ENCODE assay signal across 20 cellular contexts in genomic region chr1:8899046-8899445, GRCh38. TPM values are rescaled to one million over a fixed set of nuclear protein-coding genes. Genes with fewer than 3 reads are reported as not detected.
DNase-seq lines count a peak whose midpoint lies in the region; ATAC-seq and TF ChIP-seq lines count a peak whose summit lies in the region.
"Had no signal": no experiment of that assay in that cellular context is flagged by ENCODE, and none has a peak within 500 bp of the region (broad histone marks: within the 10 kb centered on the region; RNA-seq: fewer than 3 reads in every experiment).

No MANE protein-coding gene starts in this region.

- TF ChIP-seq CTCF in Panc1 (IDR thresholded peaks at IDR 0.05) = no peak
- no peak for TF ChIP-seq CTCF in CD8-positive, alpha-beta T cell (IDR thresholded peaks at IDR 0.05)

- no peak for DNase-seq in activated naive CD4-positive, alpha-beta T cell treated with anti-CD3 and anti-CD28 coated beads, Interleukin-2, amount 10 ng/mL, durations not matched to agents 7 days and 5 days
- no peak for DNase-seq in activated naive CD4-positive, alpha-beta T cell treated with anti-CD3 and anti-CD28 coated beads, Interleukin-2, amount 50 U/mL, for 16 hours
- DNase-seq in Panc1 (ENCODE audit: low read depth, low spot score) (no peak), trophoblast cell (no peak)
- DNase-seq in activated naive CD8-positive, alpha-beta T cell treated with anti-CD3 and anti-CD28 coated beads for 36 hours = no peak
- no peak for DNase-seq in CD8-positive, alpha-beta T cell
- DNase-seq: DMS79, left lung, MG63, midbrain, NCI-H1436, NCI-H2171 treated with DMSO at 0.1 percent for 48 hours, SHP77 treated with DMSO at 0.1 percent for 48 hours, stomach, upper lobe of left lung had no signal

- no peak overlapping the region for H3K4ac ChIP-seq in trophoblast cell (ENCODE audit: low read depth, low read length)

- no peak overlapping the region for H3K9ac ChIP-seq in trophoblast cell (ENCODE audit: low read length)
- H3K9ac ChIP-seq: neural progenitor cell had no signal

- no CpG with 5 or more reads among the region's 7 CpGs for WGBS in trophoblast cell (ENCODE audit: extremely low coverage, insufficient coverage, insufficient read length)

- H2BK5ac ChIP-seq in trophoblast cell (ENCODE audit: low read depth, low read length, poor library complexity) = no peak overlapping the region

- H3K14ac ChIP-seq in trophoblast cell (ENCODE audit: low read length) = no peak overlapping the region

- peaks cover 31% of the 10 kb centered on the region for H3K36me3 Mint-ChIP-seq in activated naive CD4-positive, alpha-beta T cell treated with anti-CD3 and anti-CD28 coated beads, Interleukin-2, amount 10 ng/mL, durations not matched to agents 7 days and 5 days
- peaks cover 23% of the 10 kb centered on the region for H3K36me3 Mint-ChIP-seq in activated naive CD8-positive, alpha-beta T cell treated with anti-CD3 and anti-CD28 coated beads for 36 hours
- H3K36me3 Mint-ChIP-seq in CD8-positive, alpha-beta T cell = peaks cover 5% of the 10 kb centered on the region
- H3K36me3 Mint-ChIP-seq: neural progenitor cell had no signal

- no peak for ATAC-seq in Panc1
- ATAC-seq in HG02642 (IDR thresholded peaks at IDR 0.05; ENCODE audit: poor library complexity, unreplicated experiment) = no peak
- ATAC-seq in GM19452 (IDR thresholded peaks at IDR 0.05; ENCODE audit: unreplicated experiment) = no peak
- no peak for ATAC-seq in CD8-positive, alpha-beta T cell

- H3K27me3 ChIP-seq in Panc1 (ENCODE audit: control insufficient read depth, insufficient read depth, low read length) (no peaks in the 10 kb centered on the region), trophoblast cell (ENCODE audit: insufficient read depth, low read length) (no peaks in the 10 kb centered on the region)
- no peaks in the 10 kb centered on the region for H3K27me3 ChIP-seq in CD8-positive, alpha-beta T cell (ENCODE audit: insufficient read depth, low read length)
- H3K27me3 ChIP-seq: left lung, MG63, neural progenitor cell, stomach, upper lobe of left lung had no signal

- H2BK120ac ChIP-seq in trophoblast cell (ENCODE audit: insufficient read depth, low read length, poor library complexity) = no peak overlapping the region

- CTCF ChIA-PET in activated naive CD4-positive, alpha-beta T cell treated with anti-CD3 and anti-CD28 coated beads, Interleukin-2, amount 10 ng/mL, durations not matched to agents 7 days and 5 days (lab: Charles Lee) = interaction anchor here (1.1 to 1.2 kb wide), 2 partner anchors 19 to 106 kb away, joined by 6 to 7 read pairs; no protein-coding TSS in a partner anchor
- CTCF ChIA-PET in Panc1 (lab: Charles Lee) = interaction anchor here (0.6 kb wide), 1 partner anchor 36 kb away, joined by 3 read pairs; no protein-coding TSS in a partner anchor
- CTCF ChIA-PET in CD8-positive, alpha-beta T cell (lab: Charles Lee) = interaction anchor here (1.5 kb wide), 2 partner anchors 9 to 40 kb away, joined by 3 to 5 read pairs; no protein-coding TSS in a partner anchor

- intact Hi-C loops in Panc1 (cut with micrococcal nuclease; ENCODE audit: unreplicated experiment) = no loop called here
- intact Hi-C loops in CD8-positive, alpha-beta T cell (cut with DNase I, micrococcal nuclease) = no loop called here

- H3K4me2 ChIP-seq in trophoblast cell (ENCODE audit: low read length) = no peak overlapping the region
- H3K4me2 ChIP-seq: neural progenitor cell had no signal

- H3K27ac ChIP-seq in Panc1 (ENCODE audit: low read length) (peak overlapping the region; percentile 58), trophoblast cell (ENCODE audit: low read depth, low read length) (no peak overlapping the region)
- H3K27ac ChIP-seq in CD8-positive, alpha-beta T cell (ENCODE audit: low read depth, low read length) = no peak overlapping the region
- H3K27ac ChIP-seq: neural progenitor cell, upper lobe of left lung had no signal

- H3K27ac Mint-ChIP-seq in activated naive CD4-positive, alpha-beta T cell treated with anti-CD3 and anti-CD28 coated beads, Interleukin-2, amount 10 ng/mL, durations not matched to agents 7 days and 5 days = peak overlapping the region; percentile 98
- H3K27ac Mint-ChIP-seq in activated naive CD8-positive, alpha-beta T cell treated with anti-CD3 and anti-CD28 coated beads for 36 hours = peak overlapping the region; percentile 98
- H3K27ac Mint-ChIP-seq in CD8-positive, alpha-beta T cell = no peak overlapping the region

- H3K4me3 ChIP-seq in Panc1 (ENCODE audit: low read depth in 2 of 2, low read length in 2 of 2) (no peak overlapping the region), trophoblast cell (ENCODE audit: low read depth, low read length) (no peak overlapping the region)
- H3K4me3 ChIP-seq in CD8-positive, alpha-beta T cell (ENCODE audit: low read depth, low read length) = no peak overlapping the region
- H3K4me3 ChIP-seq: GM12878, left lung, MG63, neural progenitor cell, stomach, upper lobe of left lung had no signal

- no peak overlapping the region for H3K18ac ChIP-seq in trophoblast cell (ENCODE audit: low read length)

- no peak overlapping the region for H2AK5ac ChIP-seq in trophoblast cell (ENCODE audit: low read length)

- no peaks in the 10 kb centered on the region for H3K79me2 ChIP-seq in trophoblast cell (ENCODE audit: control insufficient read depth, insufficient read depth, low read length, poor library complexity)

- no peak overlapping the region for H4K12ac ChIP-seq in trophoblast cell (ENCODE audit: low read depth, low read length)

- H3K36me3 ChIP-seq in Panc1 (ENCODE audit: control insufficient read depth, insufficient read depth, low read length) (no peaks in the 10 kb centered on the region), trophoblast cell (ENCODE audit: control insufficient read depth in 1 of 2, insufficient read depth in 2 of 2, low read length in 2 of 2) (no peaks in the 10 kb centered on the region)
- H3K36me3 ChIP-seq in CD8-positive, alpha-beta T cell (ENCODE audit: insufficient read depth, low read length) = no peaks in the 10 kb centered on the region
- H3K36me3 ChIP-seq: left lung, MG63, neural progenitor cell, stomach, upper lobe of left lung had no signal

- in situ Hi-C loops in Panc1 (cut with HindIII; ENCODE audit: low pct_unique_long_range_greater_than_20kb, low sequenced_read_pairs) = no loop called here

- H2AFZ ChIP-seq in trophoblast cell (ENCODE audit: insufficient read depth, low read length, poor library complexity) = no peak overlapping the region
- H2AFZ ChIP-seq: neural progenitor cell had no signal

- no peak overlapping the region for H3K23ac ChIP-seq in trophoblast cell (ENCODE audit: low read length)

- H4K8ac ChIP-seq in trophoblast cell (ENCODE audit: low read depth, low read length) = no peak overlapping the region

- H4K91ac ChIP-seq in trophoblast cell (ENCODE audit: low read depth, low read length) = peak overlapping the region; percentile 56

- no TSS peak for BruUV-seq in Panc1 (replicated peaks; lab: Mats Ljungman, UMichigan)

- H3K9me3 Mint-ChIP-seq in activated naive CD4-positive, alpha-beta T cell treated with anti-CD3 and anti-CD28 coated beads, Interleukin-2, amount 10 ng/mL, durations not matched to agents 7 days and 5 days = peaks cover 8% of the 10 kb centered on the region
- peaks cover 7% of the 10 kb centered on the region for H3K9me3 Mint-ChIP-seq in activated naive CD8-positive, alpha-beta T cell treated with anti-CD3 and anti-CD28 coated beads for 36 hours
- no peaks in the 10 kb centered on the region for H3K9me3 Mint-ChIP-seq in CD8-positive, alpha-beta T cell

- peaks cover 11% of the 10 kb centered on the region for H3K79me1 ChIP-seq in trophoblast cell (ENCODE audit: low read length)

- H3K9me3 ChIP-seq in Panc1 (ENCODE audit: control insufficient read depth, insufficient read depth, low read depth, low read length) = no peaks in the 10 kb centered on the region
- no peaks in the 10 kb centered on the region for H3K9me3 ChIP-seq in trophoblast cell (ENCODE audit: insufficient read depth, low read depth, low read length)
- no peaks in the 10 kb centered on the region for H3K9me3 ChIP-seq in CD8-positive, alpha-beta T cell (ENCODE audit: low read length)
- H3K9me3 ChIP-seq: MG63, stomach, upper lobe of left lung had no signal

- peaks cover 50% of the 10 kb centered on the region for H3K4me1 Mint-ChIP-seq in activated naive CD4-positive, alpha-beta T cell treated with anti-CD3 and anti-CD28 coated beads, Interleukin-2, amount 10 ng/mL, durations not matched to agents 7 days and 5 days
- peaks cover 45% of the 10 kb centered on the region for H3K4me1 Mint-ChIP-seq in activated naive CD8-positive, alpha-beta T cell treated with anti-CD3 and anti-CD28 coated beads for 36 hours
- peaks cover 33% of the 10 kb centered on the region for H3K4me1 Mint-ChIP-seq in CD8-positive, alpha-beta T cell (ENCODE audit: low read depth)

- POLR2A ChIA-PET in Panc1 (lab: Charles Lee) = interaction anchor here (0.6 to 0.7 kb wide), 2 partner anchors 33 to 138 kb away, joined by 3 to 4 read pairs; no protein-coding TSS in a partner anchor
- POLR2A ChIA-PET in CD8-positive, alpha-beta T cell (lab: Charles Lee) = interaction anchor here (0.8 to 1.5 kb wide), 2 partner anchors 12 to 21 kb away, joined by 3 to 4 read pairs; partner anchors contain the start of gene ENO1

- peaks cover 17% of the 10 kb centered on the region for H3K4me1 ChIP-seq in Panc1 (ENCODE audit: control insufficient read depth, insufficient read depth, low read length)
- H3K4me1 ChIP-seq in trophoblast cell (ENCODE audit: control insufficient read depth in 1 of 2, insufficient read depth in 2 of 2, low read length in 2 of 2) = peaks cover 8 to 17% of the 10 kb centered on the region in 2 experiments
- H3K4me1 ChIP-seq in CD8-positive, alpha-beta T cell (ENCODE audit: insufficient read depth, low read length) = peaks cover 24% of the 10 kb centered on the region
- H3K4me1 ChIP-seq: neural progenitor cell had no signal

- H3K27me3 Mint-ChIP-seq in activated naive CD4-positive, alpha-beta T cell treated with anti-CD3 and anti-CD28 coated beads, Interleukin-2, amount 10 ng/mL, durations not matched to agents 7 days and 5 days = no peaks in the 10 kb centered on the region
- H3K27me3 Mint-ChIP-seq in activated naive CD8-positive, alpha-beta T cell treated with anti-CD3 and anti-CD28 coated beads for 36 hours = no peaks in the 10 kb centered on the region
- no peaks in the 10 kb centered on the region for H3K27me3 Mint-ChIP-seq in CD8-positive, alpha-beta T cell (ENCODE audit: low read depth)
- H3K27me3 Mint-ChIP-seq: progenitor cell of endocrine pancreas had no signal

- peak overlapping the region; percentile 59 for H2BK12ac ChIP-seq in trophoblast cell (ENCODE audit: low read length)

- no peak overlapping the region for H3K4me3 Mint-ChIP-seq in activated naive CD4-positive, alpha-beta T cell treated with anti-CD3 and anti-CD28 coated beads, Interleukin-2, amount 10 ng/mL, durations not matched to agents 7 days and 5 days
- H3K4me3 Mint-ChIP-seq in activated naive CD8-positive, alpha-beta T cell treated with anti-CD3 and anti-CD28 coated beads for 36 hours = no peak overlapping the region
- H3K4me3 Mint-ChIP-seq in CD8-positive, alpha-beta T cell = no peak overlapping the region
- H3K4me3 Mint-ChIP-seq: neural progenitor cell had no signal

RNA-seq across cellular contexts. Expression of gene ENO1, which starts 20.6 kb away (rescaled TPM):
- 2,480 TPM for total RNA-seq in Panc1 (2021; ENCODE audit: unreplicated experiment)
- polyA plus RNA-seq in Panc1 (2012; ENCODE audit: insufficient read length) = 3,248 TPM
- total RNA-seq in activated naive CD8-positive, alpha-beta T cell treated with anti-CD3 and anti-CD28 coated beads for 36 hours = 1,000 to 10,000 TPM; 3,744 to 3,761 TPM
- 854 and 880 TPM in 2 replicates for polyA plus RNA-seq in trophoblast cell (2013)
- total RNA-seq in CD8-positive, alpha-beta T cell = 100 to 1,000 TPM; 130 to 136 TPM

RNA-seq across cellular contexts. Expression of gene CA6, which starts 46.6 kb away (rescaled TPM):
- total RNA-seq in Panc1 (2021; ENCODE audit: unreplicated experiment) = not detected
- polyA plus RNA-seq in Panc1 (2012; ENCODE audit: insufficient read length) = 0.15 TPM
- total RNA-seq in activated naive CD8-positive, alpha-beta T cell treated with anti-CD3 and anti-CD28 coated beads for 36 hours = 10 to 100 TPM; 12.3 to 13.7 TPM
- polyA plus RNA-seq in trophoblast cell (2013) = 0.05 and 0.06 TPM in 2 replicates
- total RNA-seq in CD8-positive, alpha-beta T cell = 1 to 10 TPM; 1.6 to 2.4 TPM
- total RNA-seq: GM12878, left lung, progenitor cell of endocrine pancreas, stomach, upper lobe of left lung had no signal
- polyA plus RNA-seq: GM12878, stomach had no signal

Comparison
In these comparisons a context has a peak if more than half of its experiments do, and no peak if none do; other contexts are left out.
1. RNA of gene ENO1, which starts 20.6 kb away (total RNA-seq): 3,744 to 3,761 TPM in activated naive CD8-positive, alpha-beta T cell treated with anti-CD3 and anti-CD28 coated beads for 36 hours and 2,480 TPM in Panc1 (single experiment); 130 to 136 TPM in CD8-positive, alpha-beta T cell; every median in the first group is over 10 times any median in the second.